Comparison of ENCODE assay signal across 8 cellular contexts in the genomic region with DNA sequence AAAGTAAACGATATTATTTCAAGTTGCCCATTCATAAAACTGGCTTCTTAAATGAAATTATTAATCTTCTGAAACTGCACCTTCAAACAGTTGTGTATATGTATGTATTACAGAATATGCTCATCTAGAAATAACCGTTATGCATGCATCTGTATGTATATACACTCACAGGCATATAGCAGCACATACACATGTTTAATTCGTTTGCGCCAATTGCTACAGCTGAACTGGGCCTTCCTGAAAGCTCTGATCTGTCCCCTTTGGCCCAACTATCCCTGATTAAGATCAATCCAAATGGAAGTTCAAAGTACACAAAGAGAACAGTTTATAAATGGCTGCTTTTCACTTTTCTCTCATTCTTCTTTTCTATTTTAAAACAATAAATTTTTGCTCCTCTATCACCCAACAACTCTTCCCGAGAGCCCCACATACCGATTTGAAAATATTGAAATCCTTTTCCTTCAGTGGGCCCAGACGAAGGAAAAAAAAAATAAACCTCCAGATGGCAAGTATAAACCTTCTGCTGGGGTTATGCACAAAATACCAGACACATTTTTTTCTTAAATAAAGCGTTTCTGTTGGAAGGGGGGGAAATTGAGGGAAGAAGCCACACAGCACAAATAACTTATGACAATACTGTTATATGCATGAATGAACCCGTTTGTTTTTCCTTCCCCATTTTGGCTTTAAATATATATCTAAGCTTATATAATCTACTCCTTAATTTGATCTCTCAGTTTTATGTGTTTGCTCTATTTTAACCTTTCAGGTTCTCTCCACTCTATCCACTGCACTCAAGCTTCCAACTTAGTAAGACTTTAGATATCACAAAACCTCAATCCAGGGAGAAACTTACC.
DNase-seq lines count a peak whose midpoint lies in the region; ATAC-seq lines count a peak whose summit lies in the region.
"Had no signal": no experiment of that assay in that cellular context is flagged by ENCODE, and none has a peak within 500 bp of the region (broad histone marks: within the 10 kb centered on the region; RNA-seq: fewer than 3 reads in every experiment).

No MANE protein-coding gene starts in this region.

- peak overlapping the region; percentile 3 to 95 (median 68) for H3K27ac Mint-ChIP-seq in immature natural killer cell

- H3K36me3 ChIP-seq in SJSA1 = no peaks in the 10 kb centered on the region

- no peaks in the 10 kb centered on the region for H3K36me3 Mint-ChIP-seq in immature natural killer cell

- no peaks in the 10 kb centered on the region for H3K27me3 ChIP-seq in SJSA1 (replicated peaks)

- ATAC-seq in GM19328 (IDR thresholded peaks at IDR 0.05; ENCODE audit: unreplicated experiment) (no peak), HG03280 (IDR thresholded peaks at IDR 0.05; ENCODE audit: unreplicated experiment) (no peak), HG03039 (IDR thresholded peaks at IDR 0.05; ENCODE audit: unreplicated experiment) (no peak)

- peaks cover 4 to 13% (median 10%) of the 10 kb centered on the region in 3 donors for H3K27me3 Mint-ChIP-seq in immature natural killer cell (ENCODE audit: low read depth in 3 of 3)

- H3K4me3 ChIP-seq in SJSA1 = peak overlapping the region; percentile 41

- H3K27ac ChIP-seq in SJSA1 (peak overlapping the region; percentile 50), temporal lobe (ENCODE audit: low read depth, low read length) (peak overlapping the region; percentile 97)

- H3K9me3 Mint-ChIP-seq in immature natural killer cell = peaks cover 0 to 6% (median 0%) of the 10 kb centered on the region in 6 donors

- peaks cover 44% of the 10 kb centered on the region for H3K4me1 ChIP-seq in SJSA1 (replicated peaks)

- peak overlapping the region; percentile 86 to 98 (median 92) for H3K4me3 Mint-ChIP-seq in immature natural killer cell

- DNase-seq in HCEC 1CT = peak; percentile 45
- DNase-seq in SJSA1 (ENCODE audit: low read depth in 1 of 2, low spot score in 2 of 2) = peak in 1 of 2 experiments; percentile 68
- DNase-seq in immature natural killer cell = no peak
- DNase-seq: posterior cingulate gyrus had no signal

- no peaks in the 10 kb centered on the region for H3K9me3 ChIP-seq in SJSA1 (replicated peaks)

- peaks cover 32 to 63% of the 10 kb centered on the region in 2 donors for H3K4me1 Mint-ChIP-seq in immature natural killer cell
